7 cellular contexts compared by ENCODE assay signal in genomic region chr16:32287743-32288142, GRCh38. TPM values are rescaled to one million over a fixed set of nuclear protein-coding genes. Genes with fewer than 3 reads are reported as not detected.
"Had no signal": no experiment of that assay in that cellular context is flagged by ENCODE, and none has a peak within 500 bp of the region (broad histone marks: within the 10 kb centered on the region; RNA-seq: fewer than 3 reads in every experiment).

No MANE protein-coding gene starts in this region.

RNA-seq across cellular contexts. Expression of gene TP53TG3D, which starts 34.7 kb away (rescaled TPM):
- total RNA-seq: activated CD4-positive, alpha-beta memory T cell treated with anti-CD3 and anti-CD28 coated beads for 36 hours; astrocyte; bronchial epithelial cell; cerebellum; dermis blood vessel endothelial cell; gastroesophageal sphincter; T-helper 1 cell treated with Interleukin-12 subunit alpha and Interleukin-12 subunit beta and Interleukin-4 antibody, amounts not matched to agents 30 ng/mL and 1 ng/mL, for 36 hours had no signal
